ENCODE assay signal across 8 cellular contexts in genomic region chr1:150516616-150517015, GRCh38. TPM values are rescaled to one million over a fixed set of nuclear protein-coding genes. Genes with fewer than 3 reads are reported as not detected.
DNase-seq lines count a peak whose midpoint lies in the region; ATAC-seq and TF ChIP-seq lines count a peak whose summit lies in the region.

No MANE protein-coding gene starts in this region.

- intact Hi-C loops in colonic mucosa (cut with DNase I), result no loop called here
- intact Hi-C loops in ovary (cut with DNase I), result no loop called here

- H3K4me3 ChIP-seq in colonic mucosa (no peak overlapping the region), ovary (peak overlapping the region; percentile 60)

- WGBS in ovary, 3 donors, result 22 to 28% (median 27%) methylated on average over 4 of the region's 4 CpGs

- DNase-seq in DMS53 (lab: John Stamatoyannopoulos, UW) (peak; percentile 52), DMS53 treated with DMSO at 0.1 percent for 48 hours (lab: John Stamatoyannopoulos, UW; ENCODE audit: unreplicated experiment) (no peak), NCI-H2227 treated with DMSO at 0.1 percent for 48 hours (lab: John Stamatoyannopoulos, UW) (peak; percentile 40), colonic mucosa (no peak), ovary (no peak), NCI-H1436 (lab: John Stamatoyannopoulos, UW) (no peak)

- H3K27ac ChIP-seq in colonic mucosa (peak overlapping the region; percentile 75), ovary (no peak overlapping the region)

- TF ChIP-seq EP300 in ovary (IDR thresholded peaks at IDR 0.05), result no peak

- TF ChIP-seq POLR2A in ovary (IDR thresholded peaks at IDR 0.05), result no peak

- H3K27me3 ChIP-seq in colonic mucosa (no peaks in the 10 kb centered on the region), ovary (no peaks in the 10 kb centered on the region)

- H3K9me3 ChIP-seq in colonic mucosa (no peaks in the 10 kb centered on the region), ovary (no peaks in the 10 kb centered on the region)

- TF ChIP-seq CTCF in colonic mucosa (IDR thresholded peaks at IDR 0.05) (no peak), ovary (IDR thresholded peaks at IDR 0.05) (no peak)

- H3K36me3 ChIP-seq in colonic mucosa (no peaks in the 10 kb centered on the region), ovary (no peaks in the 10 kb centered on the region)

- ATAC-seq in GM19035 (IDR thresholded peaks at IDR 0.05; ENCODE audit: unreplicated experiment), result no peak
- no peak for ATAC-seq in GM19023 (IDR thresholded peaks at IDR 0.05; ENCODE audit: unreplicated experiment)

- H3K9ac ChIP-seq in colonic mucosa (ENCODE audit: low read depth in 2 of 2, low read length in 2 of 2), result peak overlapping the region in 1 of 2 donors; percentile 86

- H3K4me1 ChIP-seq in colonic mucosa (peaks cover 18% of the 10 kb centered on the region), ovary (ENCODE audit: insufficient read depth) (no peaks in the 10 kb centered on the region)

RNA-seq across cellular contexts. Expression of gene FALEC, which starts 1.1 kb away (rescaled TPM):
- total RNA-seq in colonic mucosa (not detected), ovary (1 to 10 TPM in 1 of 7 donors, under 1 TPM in 2, not detected in 4; 0.69 to 1.7 (median 0.86) TPM)
- polyA plus RNA-seq in ovary, result under 1 TPM in 1 of 2 donors, not detected in 1; 0.51 TPM

RNA-seq across cellular contexts. Expression of gene ECM1, which starts 8.7 kb away (rescaled TPM):
- total RNA-seq in colonic mucosa (10 to 100 TPM in 1 of 2 donors, 1 to 10 TPM in 1; 6.3 to 10.5 TPM), ovary (10 to 100 TPM in 1 of 7 donors, 1 to 10 TPM in 6; 1.8 to 11.0 (median 6.2) TPM)
- 10 to 100 TPM in 1 of 2 donors, 1 to 10 TPM in 1; 4.3 to 16.7 TPM for polyA plus RNA-seq in ovary

RNA-seq across cellular contexts. Expression of gene TARS2, which starts 29.4 kb away (rescaled TPM):
- 10 to 100 TPM; 19.1 to 30.4 TPM for total RNA-seq in colonic mucosa
- total RNA-seq in ovary, result 10 to 100 TPM in 6 of 7 donors, 1 to 10 TPM in 1; 8.0 to 24.3 (median 17.2) TPM
- polyA plus RNA-seq in ovary, result 10 to 100 TPM; 15.1 to 20.2 TPM

RNA-seq across cellular contexts. Expression of gene ADAMTSL4, which starts 32.6 kb away (rescaled TPM):
- total RNA-seq in colonic mucosa (1 to 10 TPM; 4.9 to 6.3 TPM), ovary (10 to 100 TPM; 11.6 to 86.6 (median 22.5) TPM)
- 10 to 100 TPM in 1 of 2 donors, 1 to 10 TPM in 1; 8.8 to 12.1 TPM for polyA plus RNA-seq in ovary

Comparison
In these comparisons a context has a peak if more than half of its experiments do, and no peak if none do; other contexts are left out.
1. DNase-seq: peak in DMS53 (single experiment) and NCI-H2227 treated with DMSO at 0.1 percent for 48 hours (single experiment); none in DMS53 treated with DMSO at 0.1 percent for 48 hours (single experiment), colonic mucosa (single experiment), ovary (0 of 5) and NCI-H1436 (single experiment).